Comparison of ENCODE assay signal across 19 cellular contexts in genomic region chr7:33692956-33693355, GRCh38.
DNase-seq lines count a peak whose midpoint lies in the region; ATAC-seq and TF ChIP-seq lines count a peak whose summit lies in the region.
"Had no signal": no experiment of that assay in that cellular context is flagged by ENCODE, and none has a peak within 500 bp of the region (broad histone marks: within the 10 kb centered on the region; RNA-seq: fewer than 3 reads in every experiment).

No MANE protein-coding gene starts in this region.

- H3K27ac Mint-ChIP-seq in nephron progenitor cell, result peak overlapping the region; percentile 10
- H3K27ac Mint-ChIP-seq: activated CD4-positive, alpha-beta T cell treated with anti-CD3 and anti-CD28 coated beads, Interleukin-2, amount 10 ng/mL, durations not matched to agents 24 days and 14 days; activated T-cell treated with anti-CD3 and anti-CD28 coated beads, Interleukin-2, amount 50 U/mL, for 24 hours had no signal

- H3K36me3 Mint-ChIP-seq in nephron progenitor cell (ENCODE audit: low read depth), result peaks cover 31% of the 10 kb centered on the region

- no peak for TF ChIP-seq CTCF in nephron progenitor cell (IDR thresholded peaks at IDR 0.05)

- H3K4me3 Mint-ChIP-seq in nephron progenitor cell, result no peak overlapping the region
- H3K4me3 Mint-ChIP-seq: activated CD4-positive, alpha-beta T cell treated with anti-CD3 and anti-CD28 coated beads, Interleukin-2, amount 10 ng/mL, durations not matched to agents 24 days and 14 days; activated T-cell treated with anti-CD3 and anti-CD28 coated beads, Interleukin-2, amount 50 U/mL, for 24 hours had no signal

- ATAC-seq in GM18870 (IDR thresholded peaks at IDR 0.05; ENCODE audit: unreplicated experiment), result no peak
- ATAC-seq in HG03378 (IDR thresholded peaks at IDR 0.05; ENCODE audit: unreplicated experiment), result no peak

- peak; percentile 95 for DNase-seq in COLO829 (ENCODE audit: low spot score)
- DNase-seq in NCI-H226, result peak; percentile 94
- DNase-seq in dedifferentiated amniotic fluid mesenchymal stem cell (ENCODE audit: extremely low spot score), result peak; percentile 57
- no peak for DNase-seq in nephron progenitor cell
- DNase-seq in T-helper 1 cell, result no peak
- no peak for DNase-seq in SHP77 treated with DMSO at 0.1 percent for 48 hours (lab: John Stamatoyannopoulos, UW)
- DNase-seq: activated CD4-positive, alpha-beta T cell treated with anti-CD3 and anti-CD28 coated beads, Interleukin-2, amount 10 ng/mL, durations not matched to agents 24 days and 14 days; activated T-cell treated with anti-CD3 and anti-CD28 coated beads, Interleukin-2, amount 50 U/mL, for 24 hours; amygdala; DND-41; effector CD4-positive, alpha-beta T cell; KG1; kidney; NCI-H187; NCI-H524 treated with DMSO at 0.1 percent for 48 hours; Peyer's patch; T-helper 2 cell had no signal

- peaks cover 7% of the 10 kb centered on the region for H3K27me3 Mint-ChIP-seq in nephron progenitor cell (ENCODE audit: low read depth, poor library complexity)
- H3K27me3 Mint-ChIP-seq: activated CD4-positive, alpha-beta T cell treated with anti-CD3 and anti-CD28 coated beads, Interleukin-2, amount 10 ng/mL, durations not matched to agents 24 days and 14 days; activated T-cell treated with anti-CD3 and anti-CD28 coated beads, Interleukin-2, amount 50 U/mL, for 24 hours had no signal

- peaks cover 14% of the 10 kb centered on the region for H3K4me1 Mint-ChIP-seq in nephron progenitor cell
- H3K4me1 Mint-ChIP-seq: activated CD4-positive, alpha-beta T cell treated with anti-CD3 and anti-CD28 coated beads, Interleukin-2, amount 10 ng/mL, durations not matched to agents 24 days and 14 days had no signal

- H3K9me3 Mint-ChIP-seq in nephron progenitor cell, result peaks cover 27% of the 10 kb centered on the region

Comparison
In these comparisons a context has a peak if more than half of its experiments do, and no peak if none do; other contexts are left out.
1. DNase-seq: peak in COLO829 (single experiment), NCI-H226 (single experiment) and dedifferentiated amniotic fluid mesenchymal stem cell (single experiment); none in nephron progenitor cell (single experiment), T-helper 1 cell (0 of 5) and SHP77 treated with DMSO at 0.1 percent for 48 hours (single experiment).